In genomic region chr14:98955741-98956070, GRCh38 we compare ENCODE assay signal across 29 cellular contexts.
"Had no signal": no experiment of that assay in that cellular context is flagged by ENCODE, and none has a peak within 500 bp of the region (broad histone marks: within the 10 kb centered on the region; RNA-seq: fewer than 3 reads in every experiment).

No MANE protein-coding gene starts in this region.

- H3K27ac Mint-ChIP-seq: activated CD4-positive, alpha-beta T cell treated with anti-CD3 and anti-CD28 coated beads for 36 hours; activated CD8-positive, alpha-beta T cell treated with anti-CD3 and anti-CD28 coated beads, Interleukin-2, amount 10 ng/mL, durations not matched to agents 7 days and 5 days; activated naive CD4-positive, alpha-beta T cell treated with anti-CD3 and anti-CD28 coated beads, Interleukin-2, amount 10 ng/mL, durations not matched to agents 7 days and 5 days; activated naive CD8-positive, alpha-beta T cell treated with anti-CD3 and anti-CD28 coated beads, Interleukin-2, amount 10 ng/mL, durations not matched to agents 7 days and 5 days; activated T-cell treated with anti-CD3 and anti-CD28 coated beads, Interleukin-2, amount 50 U/mL, for 24 hours; brain; nephron; progenitor cell of endocrine pancreas; stimulated activated naive B cell treated with anti-CD40 and anti-IgM and Interleukin-4, amounts not matched to agents 10 μg/mL and 1 μg/mL and 100 μg/mL, for 72 hours; T-cell had no signal

- H3K36me3 ChIP-seq: ascending aorta, gastroesophageal sphincter, neutrophil, ovary, stomach, thyroid gland, upper lobe of right lung had no signal

- H3K4me3 Mint-ChIP-seq: activated CD4-positive, alpha-beta T cell treated with anti-CD3 and anti-CD28 coated beads for 36 hours; activated CD8-positive, alpha-beta T cell treated with anti-CD3 and anti-CD28 coated beads, Interleukin-2, amount 10 ng/mL, durations not matched to agents 7 days and 5 days; activated naive CD4-positive, alpha-beta T cell treated with anti-CD3 and anti-CD28 coated beads, Interleukin-2, amount 10 ng/mL, durations not matched to agents 7 days and 5 days; activated naive CD8-positive, alpha-beta T cell treated with anti-CD3 and anti-CD28 coated beads, Interleukin-2, amount 10 ng/mL, durations not matched to agents 7 days and 5 days; activated T-cell treated with anti-CD3 and anti-CD28 coated beads, Interleukin-2, amount 50 U/mL, for 24 hours; brain; nephron; stimulated activated naive B cell treated with anti-CD40 and anti-IgM and Interleukin-4, amounts not matched to agents 10 μg/mL and 1 μg/mL and 100 μg/mL, for 72 hours; T-cell had no signal

- ATAC-seq: activated CD4-positive, alpha-beta T cell treated with anti-CD3 and anti-CD28 coated beads for 36 hours; activated CD8-positive, alpha-beta T cell treated with anti-CD3 and anti-CD28 coated beads, Interleukin-2, amount 10 ng/mL, durations not matched to agents 7 days and 5 days; gastroesophageal sphincter; left colon; sciatic nerve; stimulated activated naive B cell treated with anti-CD40 and anti-IgM and Interleukin-4, amounts not matched to agents 10 μg/mL and 1 μg/mL and 100 μg/mL, for 72 hours; T-cell; upper lobe of right lung had no signal

- H3K4me1 Mint-ChIP-seq: activated naive CD4-positive, alpha-beta T cell treated with anti-CD3 and anti-CD28 coated beads, Interleukin-2, amount 10 ng/mL, durations not matched to agents 7 days and 5 days; stimulated activated naive B cell treated with anti-CD40 and anti-IgM and Interleukin-4, amounts not matched to agents 10 μg/mL and 1 μg/mL and 100 μg/mL, for 72 hours had no signal

- H3K9me3 Mint-ChIP-seq: activated naive CD4-positive, alpha-beta T cell treated with anti-CD3 and anti-CD28 coated beads, Interleukin-2, amount 10 ng/mL, durations not matched to agents 7 days and 5 days; activated T-cell treated with anti-CD3 and anti-CD28 coated beads, Interleukin-2, amount 50 U/mL, for 24 hours; nephron; T-cell had no signal

- H3K27me3 Mint-ChIP-seq: activated CD4-positive, alpha-beta T cell treated with anti-CD3 and anti-CD28 coated beads for 36 hours; activated naive CD8-positive, alpha-beta T cell treated with anti-CD3 and anti-CD28 coated beads, Interleukin-2, amount 10 ng/mL, durations not matched to agents 7 days and 5 days; activated T-cell treated with anti-CD3 and anti-CD28 coated beads, Interleukin-2, amount 50 U/mL, for 24 hours; stimulated activated naive B cell treated with anti-CD40 and anti-IgM and Interleukin-4, amounts not matched to agents 10 μg/mL and 1 μg/mL and 100 μg/mL, for 72 hours; T-cell had no signal

- H3K9me3 ChIP-seq: ascending aorta, gastroesophageal sphincter, neutrophil, ovary, stomach, thyroid gland, upper lobe of right lung had no signal

- H3K4me3 ChIP-seq: ascending aorta, gastroesophageal sphincter, ovary, stomach, thyroid gland, upper lobe of right lung had no signal

- H3K27ac ChIP-seq: ascending aorta, epithelial cell of prostate, neutrophil, ovary, thyroid gland, upper lobe of right lung had no signal

- H3K4me1 ChIP-seq: gastroesophageal sphincter, stomach, thyroid gland, upper lobe of right lung had no signal

- H3K36me3 Mint-ChIP-seq: activated naive CD4-positive, alpha-beta T cell treated with anti-CD3 and anti-CD28 coated beads, Interleukin-2, amount 10 ng/mL, durations not matched to agents 7 days and 5 days; activated naive CD8-positive, alpha-beta T cell treated with anti-CD3 and anti-CD28 coated beads, Interleukin-2, amount 10 ng/mL, durations not matched to agents 7 days and 5 days; brain; T-cell had no signal

- DNase-seq: activated CD4-positive, alpha-beta T cell treated with anti-CD3 and anti-CD28 coated beads for 36 hours; activated CD4-positive, CD25-positive, alpha-beta regulatory T cell; activated gamma-delta T cell; activated naive CD4-positive, alpha-beta T cell treated with anti-CD3 and anti-CD28 coated beads, Interleukin-2, amount 10 ng/mL, durations not matched to agents 7 days and 5 days; activated naive CD8-positive, alpha-beta T cell treated with anti-CD3 and anti-CD28 coated beads, Interleukin-2, amount 10 ng/mL, durations not matched to agents 7 days and 5 days; activated T-cell treated with anti-CD3 and anti-CD28 coated beads, Interleukin-2, amount 50 U/mL, for 24 hours; caudate nucleus; hippocampal formation; kidney; left colon; mammary epithelial cell; ovary; small intestine; stimulated activated CD4-positive, alpha-beta T cell treated with anti-CD3 and anti-CD28 coated beads, Interleukin-1b, Interleukin-23, amount 100 ng/mL, for 48 hours; stimulated activated CD4-positive, alpha-beta T cell treated with anti-CD3 and anti-CD28 coated beads, Interleukin-4, amount 100 ng/mL, for 4 hours; stimulated activated naive B cell treated with anti-CD40 and anti-IgM and Interleukin-4, amounts not matched to agents 10 μg/mL and 1 μg/mL and 100 μg/mL, for 72 hours; stomach; T-cell; thyroid gland; upper lobe of right lung had no signal

- H3K27me3 ChIP-seq: ascending aorta, gastroesophageal sphincter, neutrophil, ovary, thyroid gland, upper lobe of right lung had no signal
